20 cellular contexts compared by ENCODE assay signal in the genomic region with DNA sequence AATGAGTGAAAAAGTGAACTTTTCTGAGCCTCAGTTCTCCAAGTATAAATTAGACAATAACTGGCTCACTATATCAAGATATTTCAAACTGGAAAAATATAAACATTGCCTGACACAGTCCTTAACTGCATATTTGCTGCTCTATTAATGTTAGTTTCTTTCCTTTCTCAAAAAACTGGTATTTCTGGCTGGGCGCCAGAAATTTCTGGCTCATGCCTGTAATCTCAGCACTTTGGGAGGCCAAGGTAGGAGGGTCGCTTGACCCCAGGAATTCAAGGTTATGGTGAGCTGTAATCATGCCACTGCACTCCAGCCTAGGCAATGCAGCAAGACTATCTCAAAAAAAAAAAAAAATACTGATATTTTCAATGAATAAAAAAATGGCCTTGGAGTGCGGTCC.
DNase-seq lines count a peak whose midpoint lies in the region; ATAC-seq, FAIRE-seq and TF ChIP-seq lines count a peak whose summit lies in the region.
"Had no signal": no experiment of that assay in that cellular context is flagged by ENCODE, and none has a peak within 500 bp of the region (broad histone marks: within the 10 kb centered on the region; RNA-seq: fewer than 3 reads in every experiment).

No MANE protein-coding gene starts in this region.

- H3K36me3 ChIP-seq in MG63: no peaks in the 10 kb centered on the region
- no peaks in the 10 kb centered on the region for H3K36me3 ChIP-seq in K562 (ENCODE audit: control insufficient read depth, insufficient read depth, low read length)

- no peaks in the 10 kb centered on the region for H3K27me3 Mint-ChIP-seq in progenitor cell of endocrine pancreas
- H3K27me3 Mint-ChIP-seq: B cell; CD4-positive, alpha-beta T cell had no signal

- H3K27ac ChIP-seq in K562 (ENCODE audit: extremely low read depth, low read depth, low read length): no peak overlapping the region

- no peak for ATAC-seq in K562
- ATAC-seq: HepG2 had no signal

- H4K20me1 ChIP-seq in K562 (replicated peaks; ENCODE audit: control insufficient read depth, insufficient read depth, low read length): no peaks in the 10 kb centered on the region

- WGBS in K562 (ENCODE audit: insufficient coverage, low coverage, missing lambda C conversion rate): 0% methylated on average over 3 of the region's 3 CpGs

- no peak overlapping the region for H3K4me2 ChIP-seq in K562 (ENCODE audit: insufficient read depth, low read length)

- TF ChIP-seq RAD21 in K562 (CRISPR knock-in tag; conservative IDR thresholded peaks at IDR 0.05 in 1 of 2, IDR thresholded peaks at IDR 0.05 in 1 of 2): no peak

- TF ChIP-seq POLR2A in K562 (conservative IDR thresholded peaks at IDR 0.05): no peak

- H2AFZ ChIP-seq in K562 (ENCODE audit: low read depth, low read length): no peak overlapping the region

- no peaks in the 10 kb centered on the region for H3K4me1 Mint-ChIP-seq in progenitor cell of endocrine pancreas (ENCODE audit: low read depth)
- H3K4me1 Mint-ChIP-seq: B cell had no signal

- H3K36me3 Mint-ChIP-seq in progenitor cell of endocrine pancreas (ENCODE audit: insufficient read depth): peaks cover 19% of the 10 kb centered on the region

- POLR2A ChIA-PET in K562 (lab: Yijun Ruan, JAX): no interaction called here

- in situ Hi-C loops in K562 (cut with MboI): no loop called here

- no peaks in the 10 kb centered on the region for H3K9me3 ChIP-seq in MG63
- H3K9me3 ChIP-seq in K562 (replicated peaks; ENCODE audit: control insufficient read depth, insufficient read depth, low read depth, low read length): no peaks in the 10 kb centered on the region

- TF ChIP-seq EP300 in K562 (IDR thresholded peaks at IDR 0.05; ENCODE audit: low read length): no peak

- DNase-seq in EH (ENCODE audit: low read depth): peak; percentile 8
- DNase-seq in MG63: peak; percentile 1
- no peak for DNase-seq in K562 (ENCODE audit: extremely low read depth in 1 of 4, low spot score in 3 of 4)
- DNase-seq in progenitor cell of endocrine pancreas (ENCODE audit: low spot score, unreplicated experiment): no peak
- no peak for DNase-seq in NCI-H526 treated with DMSO at 0.1 percent for 48 hours (lab: John Stamatoyannopoulos, UW)
- no peak for DNase-seq in stimulated activated naive CD4-positive, alpha-beta T cell treated with Interleukin-2 at 50 U/mL for 16 hours (lab: John Stamatoyannopoulos, UW)
- DNase-seq in midbrain (lab: John Stamatoyannopoulos, UW): no peak
- DNase-seq: C1 segment of cervical spinal cord; Calu3; CD4-positive, alpha-beta T cell; DMS153; DMS79 treated with DMSO at 0.1 percent for 48 hours; GDM1; HCEC 1CT; HFFc6 had no signal

- H3K9ac ChIP-seq in K562 (ENCODE audit: insufficient read depth in 1 of 2, low read depth in 2 of 2, low read length in 2 of 2): no peak overlapping the region

- H3K9me1 ChIP-seq in K562 (ENCODE audit: control insufficient read depth, insufficient read depth, low read length): no peaks in the 10 kb centered on the region

- H3K4me3 Mint-ChIP-seq in progenitor cell of endocrine pancreas (ENCODE audit: low read depth): no peak overlapping the region
- H3K4me3 Mint-ChIP-seq: B cell; CD4-positive, alpha-beta T cell; HFFc6 had no signal

- CTCF ChIA-PET in K562 (lab: Yijun Ruan, JAX; ENCODE audit: low intra/inter-chr PET ratio): no interaction called here

- no TSS peak for BruUV-seq in K562 (replicated peaks; lab: Mats Ljungman, UMichigan)

- H3K27me3 ChIP-seq in MG63 (no peaks in the 10 kb centered on the region), K562 (ENCODE audit: control insufficient read depth in 2 of 2, insufficient read depth in 2 of 2, low read length in 2 of 2) (no peaks in the 10 kb centered on the region)

- TF ChIP-seq CTCF in K562 (IDR thresholded peaks at IDR 0.05 in 2 of 3, conservative IDR thresholded peaks at IDR 0.05 in 1 of 3; ENCODE audit: insufficient read depth in 2 of 3, low read depth in 1 of 3, low read length in 3 of 3) (no peak), progenitor cell of endocrine pancreas (IDR thresholded peaks at IDR 0.05; ENCODE audit: unreplicated experiment) (no peak)

- H3K79me2 ChIP-seq in K562 (ENCODE audit: control insufficient read depth, insufficient read depth, low read length): no peaks in the 10 kb centered on the region

- H3K9me3 Mint-ChIP-seq in progenitor cell of endocrine pancreas (ENCODE audit: low read depth): peaks cover 27% of the 10 kb centered on the region
- H3K9me3 Mint-ChIP-seq: CD4-positive, alpha-beta T cell; HFFc6 had no signal

- H3K4me3 ChIP-seq in MG63 (no peak overlapping the region), K562 (no peak overlapping the region)

- H3K4me1 ChIP-seq in K562 (replicated peaks in 1 of 2; ENCODE audit: control insufficient read depth in 2 of 2, insufficient read depth in 2 of 2, low read length in 2 of 2): no peaks in the 10 kb centered on the region

- peak overlapping the region; percentile 74 for H3K27ac Mint-ChIP-seq in progenitor cell of endocrine pancreas
- H3K27ac Mint-ChIP-seq: B cell; CD4-positive, alpha-beta T cell; HFFc6 had no signal

- intact Hi-C loops in K562 (cut with micrococcal nuclease): no loop called here

- FAIRE-seq in K562 (lab: Jason Lieb, UNC): no peak
- FAIRE-seq: A204.1, GM19239, HepG2, HTR-8/SVneo had no signal

TF ChIP-seq in K562, 482 proteins besides CTCF, POLR2A, EP300 and RAD21:
- TF ChIP-seq ELF2 (CRISPR knock-in tag; IDR thresholded peaks at IDR 0.05) (no peak), NFIC (IDR thresholded peaks at IDR 0.05) (peak; percentile 78), NFIX (CRISPR knock-in tag; IDR thresholded peaks at IDR 0.05; ENCODE audit: low read depth) (peak; percentile 27; the same call in 1 of the 2 replicates)

Comparison
In these comparisons a context has a peak if more than half of its experiments do, and no peak if none do; other contexts are left out.
1. DNase-seq: peak in EH (single experiment) and MG63 (single experiment); none in K562 (0 of 4), progenitor cell of endocrine pancreas (single experiment), NCI-H526 treated with DMSO at 0.1 percent for 48 hours (single experiment), stimulated activated naive CD4-positive, alpha-beta T cell treated with Interleukin-2 at 50 U/mL for 16 hours (single experiment) and midbrain (single experiment).